ENCODE assay signal across 19 cellular contexts in genomic region chr6:93468291-93468690, GRCh38. TPM values are rescaled to one million over a fixed set of nuclear protein-coding genes. Genes with fewer than 3 reads are reported as not detected.
DNase-seq lines count a peak whose midpoint lies in the region; ATAC-seq and TF ChIP-seq lines count a peak whose summit lies in the region.
"Had no signal": no experiment of that assay in that cellular context is flagged by ENCODE, and none has a peak within 500 bp of the region (broad histone marks: within the 10 kb centered on the region; RNA-seq: fewer than 3 reads in every experiment).

No MANE protein-coding gene starts in this region.

- H3K4me3 ChIP-seq in MG63: peak overlapping the region; percentile 24
- H3K4me3 ChIP-seq in mesendoderm (ENCODE audit: low read length): no peak overlapping the region
- H3K4me3 ChIP-seq: left ventricle myocardium inferior had no signal

- H3K36me3 Mint-ChIP-seq in brain: no peaks in the 10 kb centered on the region
- no peaks in the 10 kb centered on the region for H3K36me3 Mint-ChIP-seq in activated CD8-positive, alpha-beta memory T cell treated with anti-CD3 and anti-CD28 coated beads, Interleukin-2, amount 10 ng/mL, durations not matched to agents 7 days and 5 days
- H3K36me3 Mint-ChIP-seq: activated naive CD8-positive, alpha-beta T cell treated with anti-CD3 and anti-CD28 coated beads for 36 hours had no signal

- H3K4ac ChIP-seq in mesendoderm (ENCODE audit: low read depth, low read length): no peak overlapping the region

- no peak overlapping the region for H3K23ac ChIP-seq in mesendoderm (ENCODE audit: low read length)

- no peaks in the 10 kb centered on the region for H3K9me3 ChIP-seq in MG63
- H3K9me3 ChIP-seq: left ventricle myocardium inferior had no signal

- no peaks in the 10 kb centered on the region for H3K9me3 Mint-ChIP-seq in brain
- peaks cover 3% of the 10 kb centered on the region for H3K9me3 Mint-ChIP-seq in activated CD8-positive, alpha-beta memory T cell treated with anti-CD3 and anti-CD28 coated beads, Interleukin-2, amount 10 ng/mL, durations not matched to agents 7 days and 5 days (ENCODE audit: low read depth)
- H3K9me3 Mint-ChIP-seq: activated naive CD8-positive, alpha-beta T cell treated with anti-CD3 and anti-CD28 coated beads for 36 hours had no signal

- CTCF ChIA-PET in activated CD8-positive, alpha-beta memory T cell treated with anti-CD3 and anti-CD28 coated beads, Interleukin-2, amount 10 ng/mL, durations not matched to agents 7 days and 5 days (lab: Charles Lee): no interaction called here

- no peak overlapping the region for H2BK120ac ChIP-seq in mesendoderm (ENCODE audit: low read depth, low read length)

- H4K5ac ChIP-seq in mesendoderm (ENCODE audit: low read length): no peak overlapping the region

- no peak overlapping the region for H2AK5ac ChIP-seq in mesendoderm (ENCODE audit: low read length)

- H3K27ac ChIP-seq in mesendoderm (ENCODE audit: low read depth, low read length): no peak overlapping the region
- H3K27ac ChIP-seq: left ventricle myocardium inferior, WERI-Rb-1 had no signal

- H2BK5ac ChIP-seq in mesendoderm (ENCODE audit: low read length): no peak overlapping the region

- peaks cover 20% of the 10 kb centered on the region for H3K4me1 Mint-ChIP-seq in brain
- H3K4me1 Mint-ChIP-seq in activated CD8-positive, alpha-beta memory T cell treated with anti-CD3 and anti-CD28 coated beads, Interleukin-2, amount 10 ng/mL, durations not matched to agents 7 days and 5 days: no peaks in the 10 kb centered on the region
- H3K4me1 Mint-ChIP-seq: activated naive CD8-positive, alpha-beta T cell treated with anti-CD3 and anti-CD28 coated beads for 36 hours had no signal

- no peak overlapping the region for H3K4me2 ChIP-seq in mesendoderm (ENCODE audit: low read length)

- H3K56ac ChIP-seq in mesendoderm (ENCODE audit: low read length): no peak overlapping the region

- no peak overlapping the region for H3K18ac ChIP-seq in mesendoderm (ENCODE audit: low read length)

- H3K27me3 ChIP-seq in MG63 (no peaks in the 10 kb centered on the region), mesendoderm (ENCODE audit: insufficient read depth, low read length, poor library complexity) (no peaks in the 10 kb centered on the region)

- no peaks in the 10 kb centered on the region for H3K4me1 ChIP-seq in mesendoderm (ENCODE audit: control insufficient read depth, low read depth, low read length)
- H3K4me1 ChIP-seq: left ventricle myocardium inferior had no signal

- no peaks in the 10 kb centered on the region for H3K79me1 ChIP-seq in mesendoderm (ENCODE audit: low read length)

- no CpG with 5 or more reads among the region's 4 CpGs for WGBS in mesendoderm (ENCODE audit: extremely low coverage, insufficient coverage, low lambda C conversion rate)

- peak overlapping the region in 2 of 5 experiments; percentile 41 to 46 for H3K27ac Mint-ChIP-seq in brain
- H3K27ac Mint-ChIP-seq in activated CD8-positive, alpha-beta memory T cell treated with anti-CD3 and anti-CD28 coated beads, Interleukin-2, amount 10 ng/mL, durations not matched to agents 7 days and 5 days: no peak overlapping the region
- H3K27ac Mint-ChIP-seq: activated naive CD8-positive, alpha-beta T cell treated with anti-CD3 and anti-CD28 coated beads for 36 hours had no signal

- H3K36me3 ChIP-seq in MG63: no peaks in the 10 kb centered on the region
- H3K36me3 ChIP-seq in mesendoderm (ENCODE audit: control insufficient read depth, insufficient read depth, low read length): no peaks in the 10 kb centered on the region
- H3K36me3 ChIP-seq: left ventricle myocardium inferior, WERI-Rb-1 had no signal

- H3K9ac ChIP-seq in mesendoderm (ENCODE audit: low read length): no peak overlapping the region

- no peaks in the 10 kb centered on the region for H3K27me3 Mint-ChIP-seq in brain
- no peaks in the 10 kb centered on the region for H3K27me3 Mint-ChIP-seq in activated CD8-positive, alpha-beta memory T cell treated with anti-CD3 and anti-CD28 coated beads, Interleukin-2, amount 10 ng/mL, durations not matched to agents 7 days and 5 days
- H3K27me3 Mint-ChIP-seq: activated naive CD8-positive, alpha-beta T cell treated with anti-CD3 and anti-CD28 coated beads for 36 hours had no signal

- H2BK15ac ChIP-seq in mesendoderm (replicated peaks; ENCODE audit: low read depth): no peak overlapping the region

- H3K4me3 Mint-ChIP-seq in brain: peak overlapping the region; percentile 42 to 65 (median 60)
- H3K4me3 Mint-ChIP-seq in activated CD8-positive, alpha-beta memory T cell treated with anti-CD3 and anti-CD28 coated beads, Interleukin-2, amount 10 ng/mL, durations not matched to agents 7 days and 5 days: no peak overlapping the region
- H3K4me3 Mint-ChIP-seq: activated naive CD8-positive, alpha-beta T cell treated with anti-CD3 and anti-CD28 coated beads for 36 hours had no signal

- H4K8ac ChIP-seq in mesendoderm (ENCODE audit: low read depth, low read length): no peak overlapping the region

- H3K79me2 ChIP-seq in mesendoderm (ENCODE audit: control insufficient read depth, insufficient read depth, low read length): no peaks in the 10 kb centered on the region

- TF ChIP-seq CTCF in brain (conservative IDR thresholded peaks at IDR 0.05): no peak

- ATAC-seq in HG03097 (IDR thresholded peaks at IDR 0.05; ENCODE audit: low FRiP score, unreplicated experiment): no peak
- ATAC-seq in activated CD8-positive, alpha-beta memory T cell treated with anti-CD3 and anti-CD28 coated beads, Interleukin-2, amount 10 ng/mL, durations not matched to agents 7 days and 5 days: no peak

- DNase-seq in Ammon's horn (ENCODE audit: low spot score) (peak; percentile 3), MG63 (peak; percentile 38), mesendoderm (peak; percentile 39), DMS79 (lab: John Stamatoyannopoulos, UW) (no peak), superior temporal gyrus (ENCODE audit: extremely low spot score) (no peak)
- DNase-seq in activated CD8-positive, alpha-beta memory T cell treated with anti-CD3 and anti-CD28 coated beads, Interleukin-2, amount 10 ng/mL, durations not matched to agents 7 days and 5 days: no peak
- DNase-seq: activated CD8-positive, alpha-beta memory T cell treated with anti-CD3 and anti-CD28 coated beads, Interleukin-2, amount 50 U/mL, for 48 hours; activated naive CD8-positive, alpha-beta T cell treated with anti-CD3 and anti-CD28 coated beads for 36 hours; AML-193; effector CD8-positive, alpha-beta T cell; left ventricle myocardium inferior; NCI-H2227 treated with DMSO at 0.1 percent for 48 hours; posterior cingulate gyrus; SHP77; stimulated activated CD4-positive, alpha-beta T cell treated with anti-CD3 and anti-CD28 coated beads, Interleukin-4, amount 100 ng/mL, for 24 hours; stimulated activated naive CD4-positive, alpha-beta T cell treated with Interleukin-2 at 50 U/mL for 16 hours; WERI-Rb-1 had no signal

RNA-seq across cellular contexts. Expression of gene EPHA7, which starts 48.9 kb away (rescaled TPM):
- total RNA-seq in MG63 (2014; rRNA removed; shearing (Covaris generic); ENCODE audit: low replicate concordance): 4.3 and 7.0 TPM in 2 replicates
- 5.8 TPM for polyA plus RNA-seq in brain (ENCODE audit: insufficient read depth, low read depth, low replicate concordance)
- 4.0 TPM for polyA plus RNA-seq in mesendoderm (2013, experiment 1 of 2)
- polyA plus RNA-seq in mesendoderm (2013, experiment 2 of 2): 3.9 TPM
- total RNA-seq in activated CD8-positive, alpha-beta memory T cell treated with anti-CD3 and anti-CD28 coated beads, Interleukin-2, amount 10 ng/mL, durations not matched to agents 7 days and 5 days: not detected
- total RNA-seq: activated naive CD8-positive, alpha-beta T cell treated with anti-CD3 and anti-CD28 coated beads for 36 hours had no signal

Comparison
In these comparisons a context has a peak if more than half of its experiments do, and no peak if none do; other contexts are left out.
1. DNase-seq: peak in Ammon's horn (single experiment), MG63 (single experiment) and mesendoderm (single experiment); none in DMS79 (single experiment), superior temporal gyrus (single experiment) and activated CD8-positive, alpha-beta memory T cell treated with anti-CD3 and anti-CD28 coated beads, Interleukin-2, amount 10 ng/mL, durations not matched to agents 7 days and 5 days (single experiment).